Comparison of ENCODE assay signal across 9 cellular contexts in the genomic region with DNA sequence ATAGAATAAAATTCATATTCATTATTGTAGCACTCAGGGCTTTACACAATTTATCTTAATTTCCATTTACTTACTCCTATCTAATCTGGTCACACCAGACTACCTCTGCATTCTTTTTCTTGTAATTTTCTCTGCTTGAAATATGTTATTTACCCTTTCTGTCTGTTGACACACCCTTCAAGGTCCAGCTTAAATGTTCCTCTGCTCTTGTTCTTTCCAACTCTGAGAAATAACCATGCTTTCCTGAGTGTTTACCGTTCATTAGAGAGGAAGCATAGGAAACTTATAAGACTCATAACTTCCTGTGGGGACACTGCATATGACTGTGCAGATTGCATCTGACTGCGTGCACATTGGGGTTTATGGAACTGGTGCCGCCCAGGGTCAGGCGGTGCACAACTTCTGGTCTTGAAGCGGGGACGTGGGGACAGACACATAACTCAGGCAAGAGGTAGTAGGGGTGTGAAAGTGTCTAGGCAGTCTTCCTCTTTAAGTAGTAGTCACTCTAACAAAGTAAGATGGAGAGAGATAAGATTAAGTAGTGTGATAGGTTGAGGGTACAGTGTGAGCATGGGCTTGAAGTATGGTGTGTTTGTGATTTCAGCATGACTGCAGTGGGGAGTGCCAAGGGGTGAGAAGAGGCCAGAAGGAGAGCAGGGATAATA. TPM values are rescaled to one million over a fixed set of nuclear protein-coding genes. Genes with fewer than 3 reads are reported as not detected.
DNase-seq lines count a peak whose midpoint lies in the region; ATAC-seq, FAIRE-seq and TF ChIP-seq lines count a peak whose summit lies in the region.
"Had no signal": no experiment of that assay in that cellular context is flagged by ENCODE, and none has a peak within 500 bp of the region (broad histone marks: within the 10 kb centered on the region; RNA-seq: fewer than 3 reads in every experiment).

No MANE protein-coding gene starts in this region.

- peak; percentile 68 for ATAC-seq in GM19372 (IDR thresholded peaks at IDR 0.05; ENCODE audit: low read depth, unreplicated experiment)
- peak; percentile 65 for ATAC-seq in sciatic nerve
- no peak for ATAC-seq in GM18858 (IDR thresholded peaks at IDR 0.05; ENCODE audit: unreplicated experiment)
- ATAC-seq: HCT116 had no signal

- H3K4me3 Mint-ChIP-seq in T-helper 2 cell treated with Interferon-gamma antibody and Interleukin-4, amounts not matched to agents 5 μg/mL and 100 μg/mL, for 36 hours = peak overlapping the region; percentile 68
- no peak overlapping the region for H3K4me3 Mint-ChIP-seq in astrocyte (ENCODE audit: unreplicated experiment)

- intact Hi-C loops in sciatic nerve (cut with DNase I) = loop anchor here (10.0 kb wide), 2 partner anchors 55 to 115 kb away; a partner anchor contains a TSS

- H3K27me3 ChIP-seq in astrocyte (ENCODE audit: insufficient read depth, low read length) = no peaks in the 10 kb centered on the region

- no peak for TF ChIP-seq CTCF in astrocyte (IDR thresholded peaks at IDR 0.05; ENCODE audit: insufficient read depth, low read depth, low read length)

- H2AFZ ChIP-seq in astrocyte (ENCODE audit: low read depth, low read length) = peak overlapping the region; percentile 5

- H3K27ac Mint-ChIP-seq in T-helper 2 cell treated with Interferon-gamma antibody and Interleukin-4, amounts not matched to agents 5 μg/mL and 100 μg/mL, for 36 hours = peak overlapping the region; percentile 90
- H3K27ac Mint-ChIP-seq in astrocyte (ENCODE audit: unreplicated experiment) = no peak overlapping the region

- no peak for FAIRE-seq in astrocyte (lab: Jason Lieb, UNC)

- H4K20me1 ChIP-seq in astrocyte (ENCODE audit: insufficient read depth, low read length) = no peaks in the 10 kb centered on the region

- no peak overlapping the region for H3K4me2 ChIP-seq in astrocyte (ENCODE audit: low read length)

- H3K9ac ChIP-seq in astrocyte (ENCODE audit: low read length) = no peak overlapping the region

- no peaks in the 10 kb centered on the region for H3K36me3 ChIP-seq in astrocyte (ENCODE audit: insufficient read depth, low read length)

- H3K9me3 Mint-ChIP-seq in T-helper 2 cell treated with Interferon-gamma antibody and Interleukin-4, amounts not matched to agents 5 μg/mL and 100 μg/mL, for 36 hours = no peaks in the 10 kb centered on the region
- no peaks in the 10 kb centered on the region for H3K9me3 Mint-ChIP-seq in astrocyte (ENCODE audit: unreplicated experiment)

- peaks cover 17% of the 10 kb centered on the region for H3K4me1 ChIP-seq in astrocyte (ENCODE audit: insufficient read depth, low read length)

- no peaks in the 10 kb centered on the region for H3K9me3 ChIP-seq in astrocyte (ENCODE audit: insufficient read depth, low read depth, low read length)

- H3K27me3 Mint-ChIP-seq in T-helper 2 cell treated with Interferon-gamma antibody and Interleukin-4, amounts not matched to agents 5 μg/mL and 100 μg/mL, for 36 hours (ENCODE audit: low read depth) = no peaks in the 10 kb centered on the region
- H3K27me3 Mint-ChIP-seq in astrocyte (ENCODE audit: low read depth, unreplicated experiment) = no peaks in the 10 kb centered on the region

- peak; percentile 92 for DNase-seq in T-helper 2 cell treated with Interferon-gamma antibody and Interleukin-4, amounts not matched to agents 5 μg/mL and 100 μg/mL, for 36 hours (ENCODE audit: low spot score)
- no peak for DNase-seq in astrocyte (ENCODE audit: low read depth)
- DNase-seq in sciatic nerve (ENCODE audit: low spot score) = peak; percentile 70
- no peak for DNase-seq in SHP77 treated with DMSO at 0.1 percent for 48 hours (lab: John Stamatoyannopoulos, UW)
- DNase-seq in COR-L47 (lab: John Stamatoyannopoulos, UW) = no peak
- no peak for DNase-seq in T1000 (lab: John Stamatoyannopoulos, UW)

- peaks cover 45% of the 10 kb centered on the region for H3K4me1 Mint-ChIP-seq in T-helper 2 cell treated with Interferon-gamma antibody and Interleukin-4, amounts not matched to agents 5 μg/mL and 100 μg/mL, for 36 hours (ENCODE audit: low read depth)
- peaks cover 14% of the 10 kb centered on the region for H3K4me1 Mint-ChIP-seq in astrocyte (ENCODE audit: low read depth, unreplicated experiment)

- H3K4me3 ChIP-seq in astrocyte (ENCODE audit: insufficient read depth, low read depth, low read length) = no peak overlapping the region

- H3K27ac ChIP-seq in astrocyte (ENCODE audit: low read depth, low read length) = no peak overlapping the region

- H3K36me3 Mint-ChIP-seq in T-helper 2 cell treated with Interferon-gamma antibody and Interleukin-4, amounts not matched to agents 5 μg/mL and 100 μg/mL, for 36 hours (ENCODE audit: low read depth) = no peaks in the 10 kb centered on the region
- no peaks in the 10 kb centered on the region for H3K36me3 Mint-ChIP-seq in astrocyte (ENCODE audit: low read depth, unreplicated experiment)

- no peaks in the 10 kb centered on the region for H3K79me2 ChIP-seq in astrocyte (ENCODE audit: insufficient read depth, low read length)

RNA-seq across cellular contexts. Expression of a gene that starts 42.6 kb away (rescaled TPM):
- 16.0 and 16.9 TPM in 2 replicates for total RNA-seq in astrocyte
- total RNA-seq in sciatic nerve = 29.9 TPM

RNA-seq across cellular contexts. Expression of a gene that starts 54.0 kb away (rescaled TPM):
- total RNA-seq in astrocyte (178 and 389 TPM in 2 replicates), sciatic nerve (431 TPM)

Comparison
In these comparisons a context has a peak if more than half of its experiments do, and no peak if none do; other contexts are left out.
1. DNase-seq: peak in T-helper 2 cell treated with Interferon-gamma antibody and Interleukin-4, amounts not matched to agents 5 μg/mL and 100 μg/mL, for 36 hours (single experiment) and sciatic nerve (single experiment); none in astrocyte (single experiment), SHP77 treated with DMSO at 0.1 percent for 48 hours (single experiment), COR-L47 (single experiment) and T1000 (single experiment).